Comparison of ENCODE assay signal across 31 cellular contexts in the genomic region with DNA sequence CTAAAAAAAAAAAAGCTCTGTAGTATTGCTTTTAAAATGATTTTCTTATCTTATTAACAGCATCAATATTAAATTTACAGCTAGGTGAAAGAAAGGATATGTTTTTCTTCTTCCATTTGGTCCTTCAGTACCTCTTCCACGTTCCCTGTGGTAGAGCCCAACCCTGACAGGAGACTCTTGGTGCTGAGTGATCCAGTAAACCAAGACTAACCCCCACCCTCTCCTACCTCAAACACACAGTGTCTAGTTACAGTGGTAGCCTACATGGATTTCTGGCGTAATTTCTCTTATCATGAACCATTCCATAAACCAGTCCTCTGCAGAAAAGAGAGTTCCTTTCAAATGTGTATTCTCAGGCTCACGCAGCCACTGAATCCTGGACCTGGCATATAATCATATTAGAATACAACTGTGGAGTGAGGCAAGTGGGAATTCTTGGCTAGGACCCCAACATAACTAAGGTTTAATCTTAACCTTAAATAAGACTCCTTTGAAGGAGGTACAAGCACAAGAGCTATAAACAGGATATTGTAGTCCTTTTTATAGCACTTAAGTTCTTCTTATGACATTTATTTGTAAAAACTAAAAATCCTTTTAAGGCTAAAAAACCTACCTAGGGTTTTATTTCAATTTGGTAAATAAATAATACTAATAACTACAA.
"Had no signal": no experiment of that assay in that cellular context is flagged by ENCODE, and none has a peak within 500 bp of the region (broad histone marks: within the 10 kb centered on the region; RNA-seq: fewer than 3 reads in every experiment).

No MANE protein-coding gene starts in this region.

- H3K4me3 ChIP-seq: adrenal gland, body of pancreas, breast epithelium had no signal

- H3K9me3 ChIP-seq: adrenal gland, body of pancreas, breast epithelium had no signal

- H3K4me1 ChIP-seq: adrenal gland, body of pancreas, breast epithelium had no signal

- ATAC-seq: activated CD8-positive, alpha-beta T cell treated with anti-CD3 and anti-CD28 coated beads for 36 hours; activated naive CD4-positive, alpha-beta T cell treated with anti-CD3 and anti-CD28 coated beads, Interleukin-2, amount 50 U/mL, for 72 hours; activated T-cell treated with anti-CD3 and anti-CD28 coated beads, Interleukin-2, amount 50 U/mL, for 4 hours; activated T-cell treated with anti-CD3 and anti-CD28 coated beads, Interleukin-2, amount 50 U/mL, for 72 hours; activated T-helper 17 cell treated with anti-CD3 and anti-CD28 coated beads, Interleukin-2, amount 50 U/mL, for 72 hours; body of pancreas had no signal

- H3K36me3 ChIP-seq: adrenal gland, brain microvascular endothelial cell, breast epithelium had no signal

- H3K27ac ChIP-seq: adrenal gland, body of pancreas, brain microvascular endothelial cell, breast epithelium had no signal

- DNase-seq: activated B cell treated with CpG ODN at 0.5 μM for 24 hours; activated CD4-positive, alpha-beta memory T cell treated with anti-CD3 and anti-CD28 coated beads for 36 hours; activated CD4-positive, alpha-beta T cell treated with anti-CD3 and anti-CD28 coated beads for 4 hours; activated CD4-positive, alpha-beta T cell treated with anti-CD3 and anti-CD28 coated beads, Interleukin-2, amount 10 ng/mL, durations not matched to agents 24 days and 14 days; activated CD4-positive, alpha-beta T cell treated with anti-CD3 and anti-CD28 coated beads, Interleukin-2, amount 50 U/mL, for 1 hour; activated CD4-positive, alpha-beta T cell treated with anti-CD3 and anti-CD28 coated beads, Interleukin-2, amount 50 U/mL, for 4 hours; activated CD4-positive, CD25-positive, alpha-beta regulatory T cell treated with anti-CD3 and anti-CD28 coated beads, Interleukin-2, amount 50 U/mL, for 72 hours; activated CD8-positive, alpha-beta memory T cell treated with anti-CD3 and anti-CD28 coated beads, Interleukin-2, amount 50 U/mL, for 4 hours; activated CD8-positive, alpha-beta T cell treated with anti-CD3 and anti-CD28 coated beads for 36 hours; activated effector memory CD4-positive, alpha-beta T cell treated with anti-CD3 and anti-CD28 coated beads, Interleukin-2, amount 50 U/mL, for 16 hours; activated gamma-delta T cell treated with Interleukin-2 at 50 U/mL for 16 hours; activated naive CD4-positive, alpha-beta T cell; activated naive CD4-positive, alpha-beta T cell treated with anti-CD3 and anti-CD28 coated beads for 36 hours; activated naive CD4-positive, alpha-beta T cell treated with anti-CD3 and anti-CD28 coated beads, Interleukin-2, amount 50 U/mL, for 16 hours; activated naive CD8-positive, alpha-beta T cell treated with anti-CD3 and anti-CD28 coated beads for 36 hours; activated T-cell treated with anti-CD3 and anti-CD28 coated beads for 4 hours; activated T-cell treated with anti-CD3 and anti-CD28 coated beads, Interleukin-2, amount 50 U/mL, for 1 hour; activated T-cell treated with anti-CD3 and anti-CD28 coated beads, Interleukin-2, amount 50 U/mL, for 4 hours; activated T-cell treated with anti-CD3 and anti-CD28 coated beads, Interleukin-2, amount 50 U/mL, for 72 hours; adrenal gland; amniotic stem cell; aorta; body of pancreas; brain microvascular endothelial cell; cerebellar nuclear complex; T-helper 1 cell; T-helper 2 cell; T-helper 9 cell had no signal

- H3K27me3 ChIP-seq: adrenal gland, body of pancreas, brain microvascular endothelial cell, breast epithelium had no signal
